ENCODE assay signal across 15 cellular contexts in the genomic region with DNA sequence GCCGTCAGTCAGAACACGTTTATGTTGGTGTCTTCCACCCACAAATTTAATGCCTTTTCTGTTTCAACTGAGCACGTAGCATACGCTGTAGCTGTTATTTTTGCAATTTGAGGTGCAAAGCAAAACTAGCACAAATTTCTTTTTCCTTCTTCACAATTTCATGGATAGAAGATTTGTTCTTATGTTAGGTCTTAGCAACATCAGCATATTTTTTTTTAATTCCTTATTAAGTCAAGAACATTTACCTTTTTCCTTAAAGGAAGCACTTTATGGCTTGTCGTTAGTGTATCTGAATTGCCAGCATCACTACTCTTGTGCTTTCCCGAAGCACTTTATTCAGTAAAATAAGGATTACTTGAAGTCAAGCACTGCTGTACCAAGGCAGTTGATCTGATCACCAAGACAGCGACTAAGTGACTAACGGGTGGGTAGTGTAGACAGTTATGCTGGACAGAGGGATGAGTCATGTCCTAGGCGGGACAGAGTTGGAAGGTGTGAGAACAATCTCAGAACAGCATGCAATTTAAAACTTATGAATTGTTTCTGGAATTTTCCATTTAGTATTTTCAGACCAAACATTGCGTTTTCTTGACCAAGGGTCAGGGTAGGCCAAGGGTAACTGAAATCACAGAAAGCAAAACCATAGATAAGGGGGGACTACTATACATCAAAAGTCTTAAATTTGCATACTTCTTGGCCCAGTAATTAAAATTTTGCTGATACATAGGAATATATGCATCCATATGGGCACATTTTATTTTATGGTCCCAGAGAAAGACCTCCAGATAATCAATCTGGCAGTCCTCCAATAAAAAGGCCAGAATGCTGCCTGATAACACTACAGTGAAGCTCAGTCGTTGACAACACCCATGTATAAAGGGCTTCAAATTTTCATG. TPM values are rescaled to one million over a fixed set of nuclear protein-coding genes. Genes with fewer than 3 reads are reported as not detected.
DNase-seq lines count a peak whose midpoint lies in the region; ATAC-seq and TF ChIP-seq lines count a peak whose summit lies in the region.
"Had no signal": no experiment of that assay in that cellular context is flagged by ENCODE, and none has a peak within 500 bp of the region (broad histone marks: within the 10 kb centered on the region; RNA-seq: fewer than 3 reads in every experiment).

No MANE protein-coding gene starts in this region.

- H3K9me3 ChIP-seq in osteoblast (ENCODE audit: low read depth, low read length), result no peaks in the 10 kb centered on the region
- H3K9me3 ChIP-seq: heart left ventricle had no signal

- no peak for TF ChIP-seq CTCF in brain microvascular endothelial cell (IDR thresholded peaks at IDR 0.05; ENCODE audit: low read depth, low read length, missing control alignments)
- TF ChIP-seq CTCF in osteoblast (IDR thresholded peaks at IDR 0.05; ENCODE audit: extremely low read depth, low read depth, low read length), result no peak

- H4K20me1 ChIP-seq in osteoblast (ENCODE audit: insufficient read depth, low read length), result no peaks in the 10 kb centered on the region

- ATAC-seq in HG03175 (IDR thresholded peaks at IDR 0.05; ENCODE audit: unreplicated experiment), result no peak
- no peak for ATAC-seq in HG03159 (IDR thresholded peaks at IDR 0.05; ENCODE audit: unreplicated experiment)
- no peak for ATAC-seq in HG02759 (IDR thresholded peaks at IDR 0.05; ENCODE audit: unreplicated experiment)

- H3K79me2 ChIP-seq in osteoblast (ENCODE audit: insufficient read depth, low read length), result peaks cover 7% of the 10 kb centered on the region

- H3K27me3 ChIP-seq in brain microvascular endothelial cell (replicated peaks) (no peaks in the 10 kb centered on the region), osteoblast (ENCODE audit: insufficient read depth, low read length) (no peaks in the 10 kb centered on the region)
- H3K27me3 ChIP-seq: heart left ventricle had no signal

- DNase-seq in EL (peak; percentile 71), M059J (ENCODE audit: low read depth) (peak; percentile 79), brain microvascular endothelial cell (peak; percentile 83), lung microvascular endothelial cell (ENCODE audit: low read depth in 2 of 2) (peak; percentile 49 to 87), osteoblast (ENCODE audit: insufficient read length, low spot score, missing footprints) (no peak)
- DNase-seq: heart left ventricle; NCI-H1105 treated with DMSO at 0.1 percent for 48 hours; NCI-H69; SHP77 treated with DMSO at 0.1 percent for 48 hours; stimulated activated CD4-positive, alpha-beta T cell treated with anti-CD3 and anti-CD28 coated beads, Interleukin-2, amount 100 ng/mL, for 24 hours; stimulated activated naive CD4-positive, alpha-beta T cell had no signal

- in situ Hi-C loops in brain microvascular endothelial cell (cut with HindIII; ENCODE audit: low pct_ligation_motif_present, low sequenced_read_pairs), result no loop called here

- H3K4me3 ChIP-seq in brain microvascular endothelial cell (ENCODE audit: low read depth, low read length), result no peak overlapping the region
- H3K4me3 ChIP-seq in osteoblast (ENCODE audit: insufficient read depth, low read length), result no peak overlapping the region
- H3K4me3 ChIP-seq: heart left ventricle had no signal

- H3K36me3 ChIP-seq in brain microvascular endothelial cell (replicated peaks) (no peaks in the 10 kb centered on the region), osteoblast (ENCODE audit: insufficient read depth, low read length) (no peaks in the 10 kb centered on the region)

- no peak overlapping the region for H3K4me2 ChIP-seq in osteoblast (ENCODE audit: insufficient read depth, low read length)

- H3K27ac ChIP-seq in brain microvascular endothelial cell (no peak overlapping the region), osteoblast (ENCODE audit: low read depth, low read length) (no peak overlapping the region)
- H3K27ac ChIP-seq: C4-2B, heart left ventricle had no signal

- peaks cover 12% of the 10 kb centered on the region for H3K4me1 ChIP-seq in osteoblast (ENCODE audit: insufficient read depth, low read length)

- no peak overlapping the region for H2AFZ ChIP-seq in osteoblast (ENCODE audit: low read length)

RNA-seq across cellular contexts. Expression of gene BABAM2, which starts 13.4 kb away (rescaled TPM):
- 41.8 and 51.8 TPM in 2 replicates for total RNA-seq in M059J (2014; rRNA removed; shearing (Covaris generic))
- 12.6 and 14.7 TPM in 2 replicates for total RNA-seq in lung microvascular endothelial cell
- 42.0 and 45.4 TPM in 2 replicates for total RNA-seq in osteoblast

RNA-seq across cellular contexts. Expression of gene RBKS, which starts 13.7 kb away (rescaled TPM):
- total RNA-seq in M059J (2014; rRNA removed; shearing (Covaris generic)), result 3.2 and 4.9 TPM in 2 replicates
- total RNA-seq in lung microvascular endothelial cell (1.1 and 1.4 TPM in 2 replicates), osteoblast (1.1 and 2.1 TPM in 2 replicates)
